In the genomic region with DNA sequence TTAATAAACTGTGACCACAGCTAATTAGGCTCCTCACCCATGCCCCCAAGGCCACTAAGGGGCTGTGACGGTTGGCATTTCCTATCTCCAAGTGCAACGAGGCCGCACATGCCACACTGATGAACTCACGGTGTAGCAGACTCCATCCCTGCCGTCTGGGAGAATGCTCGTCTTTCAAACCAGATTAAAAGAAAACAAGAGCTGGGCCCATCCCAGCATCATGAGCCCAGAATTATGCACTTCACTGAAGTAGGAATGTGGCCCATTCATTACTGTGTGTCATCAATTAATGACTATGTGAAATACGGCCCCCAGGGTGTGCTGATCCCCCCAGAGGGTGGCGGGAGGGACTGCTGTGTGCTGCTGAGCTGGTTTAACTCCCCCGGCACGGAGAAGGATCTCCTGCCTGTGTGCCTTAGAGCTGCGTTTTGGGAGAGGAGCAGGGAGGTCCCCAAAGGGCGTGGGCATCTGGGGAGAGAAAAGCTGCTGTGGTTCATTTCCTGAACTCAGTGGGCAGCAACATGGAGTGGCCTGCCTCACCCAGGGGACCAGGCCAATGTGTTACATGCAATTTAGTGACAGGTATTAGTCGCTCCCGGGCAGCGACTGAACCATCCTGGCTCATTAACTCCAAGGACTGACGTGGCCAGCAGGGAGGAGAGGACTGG, we compare ENCODE assay signal across 1 cellular context.
A peak's percentile ranks its signal among the peaks of the same experiment; 100 is the strongest.
TF ChIP-seq lines count a peak whose summit lies in the region.

No MANE protein-coding gene starts in this region.

TF ChIP-seq in IMR-90, 13 proteins besides CTCF, POLR2A, EP300 and RAD21 (continued from another document):
- TF ChIP-seq, protein P1, sequence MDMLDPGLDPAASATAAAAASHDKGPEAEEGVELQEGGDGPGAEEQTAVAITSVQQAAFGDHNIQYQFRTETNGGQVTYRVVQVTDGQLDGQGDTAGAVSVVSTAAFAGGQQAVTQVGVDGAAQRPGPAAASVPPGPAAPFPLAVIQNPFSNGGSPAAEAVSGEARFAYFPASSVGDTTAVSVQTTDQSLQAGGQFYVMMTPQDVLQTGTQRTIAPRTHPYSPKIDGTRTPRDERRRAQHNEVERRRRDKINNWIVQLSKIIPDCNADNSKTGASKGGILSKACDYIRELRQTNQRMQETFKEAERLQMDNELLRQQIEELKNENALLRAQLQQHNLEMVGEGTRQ (IDR thresholded peaks at IDR 0.05; ENCODE audit: low read depth, low read length) = no peak
- TF ChIP-seq BHLHE40 (IDR thresholded peaks at IDR 0.05; ENCODE audit: low read depth, low read length) (peak; percentile 41; the same call in 1 of the 2 replicates), CHD1 (IDR thresholded peaks at IDR 0.05; ENCODE audit: low read depth, low read length) (no peak), CEBPB (IDR thresholded peaks at IDR 0.05; ENCODE audit: low read depth, low read length) (no peak), MXI1 (IDR thresholded peaks at IDR 0.05; ENCODE audit: borderline replicate concordance, low read depth, low read length) (no peak), RCOR1 (IDR thresholded peaks at IDR 0.05; ENCODE audit: insufficient replicate concordance, low read length) (no peak), MAZ (IDR thresholded peaks at IDR 0.05; ENCODE audit: borderline replicate concordance, low read depth, low read length) (no peak), SMC3 (IDR thresholded peaks at IDR 0.05; ENCODE audit: low read depth, low read length) (no peak; the same call in 1 of the 2 replicates), NFE2L2 (IDR thresholded peaks at IDR 0.05; ENCODE audit: low read depth, low read length) (peak; percentile 14; the same call in 1 of the 2 replicates), FOS (IDR thresholded peaks at IDR 0.05; ENCODE audit: low read depth, low read length) (no peak)
- TF ChIP-seq, protein P2, sequence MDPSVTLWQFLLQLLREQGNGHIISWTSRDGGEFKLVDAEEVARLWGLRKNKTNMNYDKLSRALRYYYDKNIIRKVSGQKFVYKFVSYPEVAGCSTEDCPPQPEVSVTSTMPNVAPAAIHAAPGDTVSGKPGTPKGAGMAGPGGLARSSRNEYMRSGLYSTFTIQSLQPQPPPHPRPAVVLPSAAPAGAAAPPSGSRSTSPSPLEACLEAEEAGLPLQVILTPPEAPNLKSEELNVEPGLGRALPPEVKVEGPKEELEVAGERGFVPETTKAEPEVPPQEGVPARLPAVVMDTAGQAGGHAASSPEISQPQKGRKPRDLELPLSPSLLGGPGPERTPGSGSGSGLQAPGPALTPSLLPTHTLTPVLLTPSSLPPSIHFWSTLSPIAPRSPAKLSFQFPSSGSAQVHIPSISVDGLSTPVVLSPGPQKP (IDR thresholded peaks at IDR 0.05; ENCODE audit: borderline replicate concordance, low read depth, low read length) = no peak
